ENCODE assay signal across 28 cellular contexts in genomic region chr17:72199256-72199655, GRCh38.
"Had no signal": no experiment of that assay in that cellular context is flagged by ENCODE, and none has a peak within 500 bp of the region (broad histone marks: within the 10 kb centered on the region; RNA-seq: fewer than 3 reads in every experiment).

No MANE protein-coding gene starts in this region.

- H3K4me3 Mint-ChIP-seq: immature natural killer cell; naive thymus-derived CD4-positive, alpha-beta T cell; natural killer cell treated with Interleukin-12 subunit alpha and Interleukin-12 subunit beta and Interleukin-15 and Interleukin-18, amount 100 ng/mL, for 72 hours; neural crest cell; stimulated activated memory B cell treated with anti-CD40 and anti-IgM and Interleukin-4, amounts not matched to agents 10 μg/mL and 1 μg/mL and 100 μg/mL, for 72 hours; stimulated activated naive CD8-positive, alpha-beta T cell treated with anti-CD3 and anti-CD28 coated beads, Interleukin-15, amount 100 ng/mL, for 72 hours; type B pancreatic cell had no signal

- H3K4me1 ChIP-seq: lower lobe of right lung, parathyroid adenoma, psoas muscle, right atrium auricular region, right lobe of liver, tibial nerve, uterus had no signal

- H3K4me3 ChIP-seq: lower lobe of right lung, mucosa of descending colon, psoas muscle, right atrium auricular region, right lobe of liver, smooth muscle cell, tibial nerve, uterus had no signal

- H3K79me2 ChIP-seq: parathyroid adenoma had no signal

- H3K27ac ChIP-seq: lower lobe of right lung, parathyroid adenoma, psoas muscle, right atrium auricular region, right lobe of liver, tibial nerve, uterus had no signal

- H3K9me3 ChIP-seq: lower lobe of right lung, mucosa of descending colon, psoas muscle, right atrium auricular region, right lobe of liver, uterus had no signal

- H3K9ac ChIP-seq: parathyroid adenoma had no signal

- H3K4me1 Mint-ChIP-seq: immature natural killer cell; naive thymus-derived CD4-positive, alpha-beta T cell; stimulated activated memory B cell treated with anti-CD40 and anti-IgM and Interleukin-4, amounts not matched to agents 10 μg/mL and 1 μg/mL and 100 μg/mL, for 72 hours; stimulated activated naive CD8-positive, alpha-beta T cell treated with anti-CD3 and anti-CD28 coated beads, Interleukin-15, amount 100 ng/mL, for 72 hours had no signal

- H3K36me3 Mint-ChIP-seq: natural killer cell treated with Interleukin-12 subunit alpha and Interleukin-12 subunit beta and Interleukin-15 and Interleukin-18, amount 100 ng/mL, for 72 hours; stimulated activated memory B cell treated with anti-CD40 and anti-IgM and Interleukin-4, amounts not matched to agents 10 μg/mL and 1 μg/mL and 100 μg/mL, for 72 hours; type B pancreatic cell had no signal

- H3K27ac Mint-ChIP-seq: immature natural killer cell; naive thymus-derived CD4-positive, alpha-beta T cell; natural killer cell treated with Interleukin-12 subunit alpha and Interleukin-12 subunit beta and Interleukin-15 and Interleukin-18, amount 100 ng/mL, for 72 hours; stimulated activated memory B cell treated with anti-CD40 and anti-IgM and Interleukin-4, amounts not matched to agents 10 μg/mL and 1 μg/mL and 100 μg/mL, for 72 hours; stimulated activated naive CD8-positive, alpha-beta T cell treated with anti-CD3 and anti-CD28 coated beads, Interleukin-15, amount 100 ng/mL, for 72 hours; type B pancreatic cell had no signal

- H2AFZ ChIP-seq: parathyroid adenoma had no signal

- ATAC-seq: left cardiac atrium; left lobe of liver; lower lobe of right lung; mucosa of descending colon; naive thymus-derived CD4-positive, alpha-beta T cell; natural killer cell treated with Interleukin-12 subunit alpha and Interleukin-12 subunit beta and Interleukin-15 and Interleukin-18, amount 100 ng/mL, for 72 hours; psoas muscle; stimulated activated memory B cell treated with anti-CD40 and anti-IgM and Interleukin-4, amounts not matched to agents 10 μg/mL and 1 μg/mL and 100 μg/mL, for 72 hours; stimulated activated naive CD8-positive, alpha-beta T cell treated with anti-CD3 and anti-CD28 coated beads, Interleukin-15, amount 100 ng/mL, for 72 hours had no signal

- H3K4me2 ChIP-seq: smooth muscle cell had no signal

- H3K27me3 Mint-ChIP-seq: natural killer cell treated with Interleukin-12 subunit alpha and Interleukin-12 subunit beta and Interleukin-15 and Interleukin-18, amount 100 ng/mL, for 72 hours; stimulated activated memory B cell treated with anti-CD40 and anti-IgM and Interleukin-4, amounts not matched to agents 10 μg/mL and 1 μg/mL and 100 μg/mL, for 72 hours had no signal

- H3K27me3 ChIP-seq: right atrium auricular region, right lobe of liver, tibial nerve, uterus had no signal

- H3K36me3 ChIP-seq: lower lobe of right lung, right atrium auricular region, right lobe of liver, tibial nerve, uterus had no signal

- DNase-seq: hypothalamus; immature natural killer cell; left cardiac atrium; lower lobe of right lung; mammary epithelial cell; midbrain; mucosa of descending colon; naive thymus-derived CD4-positive, alpha-beta T cell; nucleus accumbens; psoas muscle; right lobe of liver; stimulated activated CD4-positive, alpha-beta T cell treated with anti-CD3 and anti-CD28 coated beads, Interleukin-1b, Interleukin-23, amount 100 ng/mL, for 48 hours; stimulated activated CD4-positive, alpha-beta T cell treated with anti-CD3 and anti-CD28 coated beads, Interleukin-2, amount 100 ng/mL, for 48 hours; stimulated activated CD4-positive, alpha-beta T cell treated with anti-CD3 and anti-CD28 coated beads, Interleukin-4, amount 100 ng/mL, for 4 hours; stimulated activated CD8-positive, alpha-beta memory T cell treated with anti-CD3 and anti-CD28 coated beads, Interleukin-4, amount 100 ng/mL, for 48 hours; stimulated activated naive CD4-positive, alpha-beta T cell treated with Interleukin-2 at 50 U/mL for 16 hours; stimulated activated naive CD8-positive, alpha-beta T cell treated with anti-CD3 and anti-CD28 coated beads, Interleukin-15, amount 100 ng/mL, for 72 hours; substantia nigra; uterus had no signal
